In the genomic region with DNA sequence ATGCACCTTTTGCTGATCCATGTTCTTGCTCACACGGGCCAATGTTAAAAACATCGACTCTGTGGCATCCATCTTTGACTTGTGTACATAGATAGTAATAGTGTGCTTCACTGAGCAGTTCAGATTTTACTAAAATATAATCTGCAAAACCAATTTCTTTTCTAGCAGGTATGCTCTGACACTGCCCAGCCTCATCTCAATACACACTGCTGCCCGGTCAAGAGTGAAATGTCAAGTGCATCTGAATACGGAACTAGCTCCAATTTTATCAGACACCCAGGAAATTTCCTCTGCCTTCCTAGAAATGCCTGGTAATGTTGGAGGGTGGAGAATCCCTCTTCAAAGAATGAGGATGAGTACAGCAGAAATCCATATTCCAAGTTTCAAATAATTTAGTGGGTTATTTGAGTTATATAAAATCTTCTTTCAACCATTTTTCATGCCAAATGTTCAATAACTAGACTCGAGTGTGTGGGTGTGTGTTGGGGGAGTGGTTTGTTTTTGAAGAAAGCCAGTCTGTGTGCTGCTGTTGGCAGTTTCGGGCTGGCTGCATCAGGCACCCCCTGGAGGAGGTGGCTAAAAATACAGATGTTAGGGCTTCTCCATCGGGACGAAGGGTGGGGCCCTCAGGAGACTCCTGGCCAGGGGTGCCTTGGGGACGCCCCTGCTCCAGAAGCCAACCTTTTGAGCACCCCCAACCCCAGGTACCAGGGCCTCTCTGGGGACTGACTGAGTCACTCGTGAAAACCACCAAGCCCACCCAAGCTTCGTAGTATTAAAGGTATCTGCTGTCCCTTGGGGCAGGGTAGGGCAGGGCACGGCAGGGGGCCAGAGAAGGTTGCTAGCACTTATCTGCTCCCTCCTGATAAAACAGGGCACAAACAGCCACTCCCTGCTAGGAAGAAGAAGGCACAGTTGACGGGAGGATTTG, we compare ENCODE assay signal across 1 cellular context.
A peak's percentile ranks its signal among the peaks of the same experiment; 100 is the strongest.
TF ChIP-seq lines count a peak whose summit lies in the region.

No MANE protein-coding gene starts in this region.

TF ChIP-seq in HCT116, 20 proteins besides CTCF, POLR2A, EP300 and RAD21 (continued from another document):
- TF ChIP-seq EGR1 (IDR thresholded peaks at IDR 0.05; ENCODE audit: low read depth) (peak; percentile 89), SP1 (IDR thresholded peaks at IDR 0.05; ENCODE audit: low read depth) (no peak), TCF7L2 (IDR thresholded peaks at IDR 0.05; ENCODE audit: borderline replicate concordance, extremely low read depth, insufficient read depth, insufficient read length) (peak; percentile 8), ZNF274 (IDR thresholded peaks at IDR 0.05; ENCODE audit: low read depth, low read length) (no peak)
